In the genomic region with DNA sequence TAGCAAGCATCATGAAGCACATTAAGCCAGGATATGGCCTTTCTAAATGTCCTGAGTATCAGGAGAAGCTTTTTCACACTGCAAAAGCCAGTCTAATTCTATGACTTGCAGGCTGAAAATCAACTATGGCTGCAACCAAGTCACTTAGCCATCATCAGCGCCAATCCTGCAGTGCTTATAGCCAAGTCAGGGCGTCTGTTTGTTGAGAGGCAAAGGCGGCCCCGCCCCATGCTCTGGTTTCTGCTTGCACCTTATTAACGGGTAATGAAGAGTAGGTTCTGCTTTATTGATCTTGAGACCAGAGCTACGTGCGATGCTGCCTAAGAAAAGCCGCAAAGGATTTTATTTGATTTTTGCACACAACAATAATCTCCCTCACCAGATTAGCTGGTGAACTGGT, we compare ENCODE assay signal across 22 cellular contexts.
"Had no signal": no experiment of that assay in that cellular context is flagged by ENCODE, and none has a peak within 500 bp of the region (broad histone marks: within the 10 kb centered on the region; RNA-seq: fewer than 3 reads in every experiment).

No MANE protein-coding gene starts in this region.

- H3K27ac ChIP-seq: colonic mucosa, foreskin keratinocyte, left lung, pancreas, sigmoid colon, stomach, transverse colon had no signal

- H3K36me3 ChIP-seq: colonic mucosa, left lung, pancreas, sigmoid colon, stomach, thoracic aorta, transverse colon had no signal

- H3K9me3 Mint-ChIP-seq: nephron had no signal

- H3K9me3 ChIP-seq: colonic mucosa, left lung, pancreas, sigmoid colon, stomach, thoracic aorta, transverse colon had no signal

- DNase-seq: cerebellar nuclear complex; colonic mucosa; dermis blood vessel endothelial cell; erythroblast; foreskin keratinocyte; islet precursor cell; left lung; mesenchymal stem cell; naive B cell; occipital lobe; pancreas; retina; sigmoid colon; small intestine; stimulated activated CD4-positive, alpha-beta T cell treated with anti-CD3 and anti-CD28 coated beads, Interleukin-12 subunit alpha, Interleukin-12 subunit beta, amount 100 ng/mL, for 4 hours; stimulated activated naive CD4-positive, alpha-beta T cell; stomach; transverse colon had no signal

- H3K4me3 ChIP-seq: colonic mucosa, left lung, lung, pancreas, sigmoid colon, stomach, transverse colon had no signal

- H3K4me1 ChIP-seq: colonic mucosa, foreskin keratinocyte, left lung, pancreas had no signal

- H3K4me3 Mint-ChIP-seq: naive B cell, nephron had no signal

- H3K27me3 ChIP-seq: colonic mucosa, foreskin keratinocyte, left lung, pancreas, sigmoid colon, transverse colon had no signal

- ATAC-seq: left lung, pancreas had no signal

- H3K4me1 Mint-ChIP-seq: naive B cell, nephron had no signal

- H3K27ac Mint-ChIP-seq: naive B cell, nephron, progenitor cell of endocrine pancreas had no signal
